Comparison of ENCODE assay signal across 8 cellular contexts in the genomic region with DNA sequence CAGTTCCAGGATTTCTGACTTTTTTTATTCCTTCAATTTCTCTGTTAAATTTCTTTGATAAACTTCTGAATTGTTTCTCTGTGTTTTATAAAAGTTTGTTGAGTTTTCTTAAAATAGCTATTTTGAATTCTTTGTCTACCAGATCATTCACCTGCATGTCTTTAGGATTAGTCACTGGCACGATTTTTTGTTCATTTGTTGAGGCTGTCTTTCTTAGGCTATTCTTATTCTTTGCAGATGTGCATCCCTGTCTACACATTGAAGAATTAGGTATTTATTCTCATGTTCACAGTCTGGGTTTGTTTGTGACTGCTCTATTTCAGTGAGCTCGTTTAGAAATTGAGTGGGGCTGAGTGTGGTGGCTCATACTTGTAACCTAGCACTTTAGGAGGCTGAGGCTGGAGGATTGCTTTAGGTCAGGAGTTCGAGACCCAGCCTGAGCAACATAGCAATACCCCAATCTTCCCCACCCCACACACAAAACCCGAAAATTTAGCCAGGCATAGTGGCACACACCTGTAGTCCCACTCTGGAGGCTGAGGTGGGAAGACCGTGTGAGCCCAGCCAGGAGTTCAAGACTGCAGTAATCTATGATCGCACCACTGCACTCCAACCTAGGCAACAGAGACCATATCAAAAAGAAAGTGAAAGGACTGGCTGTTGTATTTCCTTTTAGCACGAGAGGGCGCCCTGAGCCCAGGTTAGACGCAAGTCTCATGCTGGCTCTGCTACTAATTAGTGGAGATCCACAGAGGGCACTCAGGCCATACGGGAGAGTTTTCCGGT. TPM values are rescaled to one million over a fixed set of nuclear protein-coding genes. Genes with fewer than 3 reads are reported as not detected.
DNase-seq lines count a peak whose midpoint lies in the region; ATAC-seq and TF ChIP-seq lines count a peak whose summit lies in the region.

No MANE protein-coding gene starts in this region.

- no peaks in the 10 kb centered on the region for H3K36me3 ChIP-seq in skeletal muscle satellite cell (ENCODE audit: insufficient read depth, low read length)

- H3K27me3 ChIP-seq in skeletal muscle satellite cell (ENCODE audit: control insufficient read depth, insufficient read depth, low read length) = no peaks in the 10 kb centered on the region

- H3K4me3 ChIP-seq in GM12865 (ENCODE audit: low read depth, low read length) (peak overlapping the region; percentile 55), HFF-Myc (replicated peaks; ENCODE audit: low read depth, low read length) (0 out of 2 replicates have a peak overlapping the region, but pooled peaks have one; percentile 28), skeletal muscle satellite cell (ENCODE audit: low read length) (peak overlapping the region; percentile 55)

- H3K9me3 ChIP-seq in skeletal muscle satellite cell (replicated peaks; ENCODE audit: low read length) = no peaks in the 10 kb centered on the region

- no peak for ATAC-seq in HG03045 (IDR thresholded peaks at IDR 0.05; ENCODE audit: unreplicated experiment)

- peak; percentile 84 for DNase-seq in GM12865 (ENCODE audit: low read depth)
- peak; percentile 21 for DNase-seq in HFF-Myc (ENCODE audit: extremely low read depth, low read depth)
- DNase-seq in NCI-H1092 (lab: John Stamatoyannopoulos, UW) = peak; percentile 64
- peak; percentile 27 to 80 (median 54) for DNase-seq in T-helper 1 cell
- DNase-seq in amygdala (lab: John Stamatoyannopoulos, UW) = peak in 49 of 56 donors; percentile 0 to 81 (median 15)
- DNase-seq in hypothalamus (lab: John Stamatoyannopoulos, UW) = peak in 43 of 51 donors; percentile 1 to 72 (median 29)

- peak; percentile 53 for TF ChIP-seq CTCF in GM12865 (IDR thresholded peaks at IDR 0.05; ENCODE audit: insufficient read depth, low read depth, low read length, missing control alignments)
- TF ChIP-seq CTCF in HFF-Myc (IDR thresholded peaks at IDR 0.05; ENCODE audit: low read depth, low read length, missing control alignments) = peak; percentile 47

- peak overlapping the region; percentile 53 for H3K4me2 ChIP-seq in skeletal muscle satellite cell (ENCODE audit: low read length)

- H3K9ac ChIP-seq in skeletal muscle satellite cell (ENCODE audit: low read depth, low read length) = no peak overlapping the region

- H3K4me1 ChIP-seq in skeletal muscle satellite cell (ENCODE audit: control insufficient read depth, insufficient read depth, low read length) = no peaks in the 10 kb centered on the region

RNA-seq across cellular contexts. Expression of gene F8, which starts 42.0 kb away (rescaled TPM):
- 3.9 and 4.3 TPM in 2 replicates for total RNA-seq in skeletal muscle satellite cell (2012; rRNA removed)

RNA-seq across cellular contexts. Expression of gene FUNDC2, which starts 46.1 kb away (rescaled TPM):
- 31.2 and 42.6 TPM in 2 replicates for total RNA-seq in skeletal muscle satellite cell (2012; rRNA removed)

Comparison
In these comparisons a context has a peak if more than half of its experiments do, and no peak if none do; other contexts are left out.
1. DNase-seq: peak in every context shown above with its lines; median percentile 84 in GM12865; 64 in NCI-H1092; 54 in T-helper 1 cell; 29 in hypothalamus; 21 in HFF-Myc; 15 in amygdala.